Comparison of ENCODE assay signal across 14 cellular contexts in the genomic region with DNA sequence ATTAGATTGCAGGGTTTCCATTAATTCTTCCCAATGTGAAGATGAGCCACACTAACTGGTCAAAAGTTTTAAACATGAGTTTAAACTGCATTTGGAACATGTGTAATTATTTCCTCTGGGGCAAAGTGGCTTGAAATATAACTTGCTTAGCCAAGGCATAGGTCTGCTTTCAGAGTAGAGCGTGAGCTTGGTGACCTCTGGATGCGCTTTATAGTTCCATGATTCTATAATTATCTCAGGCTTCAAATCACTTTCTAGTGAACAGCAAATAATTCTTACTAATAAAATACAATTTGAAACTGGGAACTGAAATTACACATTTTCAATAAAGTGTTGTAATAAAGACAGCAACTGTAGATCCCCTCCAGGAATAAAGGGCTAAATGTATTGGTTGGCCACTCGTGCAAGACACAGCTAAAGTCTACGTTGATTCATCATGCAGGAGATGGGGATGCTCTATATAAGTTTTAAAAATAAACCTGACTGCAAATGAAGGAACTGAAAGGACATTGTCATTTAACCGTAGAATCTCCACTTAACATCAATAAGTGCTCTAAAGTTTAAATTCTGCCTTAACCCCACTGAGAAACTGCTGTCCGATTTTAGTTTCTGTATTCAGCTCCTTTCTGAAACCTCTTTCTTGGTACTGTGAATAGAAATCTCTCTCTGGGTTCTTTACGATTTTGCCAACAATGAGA.
DNase-seq lines count a peak whose midpoint lies in the region; ATAC-seq and TF ChIP-seq lines count a peak whose summit lies in the region.
"Had no signal": no experiment of that assay in that cellular context is flagged by ENCODE, and none has a peak within 500 bp of the region (broad histone marks: within the 10 kb centered on the region; RNA-seq: fewer than 3 reads in every experiment).

No MANE protein-coding gene starts in this region.

- no peaks in the 10 kb centered on the region for H3K36me3 ChIP-seq in right lobe of liver
- H3K36me3 ChIP-seq in CD8-positive, alpha-beta memory T cell (ENCODE audit: insufficient read depth, low read length) = no peaks in the 10 kb centered on the region
- H3K36me3 ChIP-seq: MG63, ovary had no signal

- H3K4me1 ChIP-seq in right lobe of liver = no peaks in the 10 kb centered on the region
- no peaks in the 10 kb centered on the region for H3K4me1 ChIP-seq in CD8-positive, alpha-beta memory T cell (ENCODE audit: insufficient read depth, low read length)

- TF ChIP-seq POLR2A in right lobe of liver (IDR thresholded peaks at IDR 0.05) = no peak

- WGBS in right lobe of liver (ENCODE audit: insufficient coverage, low coverage, low lambda C conversion rate, missing lambda C conversion rate) = 58% methylated on average over 7 of the region's 7 CpGs

- H3K9me3 ChIP-seq in right lobe of liver = no peaks in the 10 kb centered on the region
- H3K9me3 ChIP-seq in CD8-positive, alpha-beta memory T cell (ENCODE audit: low read length) = no peaks in the 10 kb centered on the region
- H3K9me3 ChIP-seq: MG63 had no signal

- POLR2A ChIA-PET in CD8-positive, alpha-beta memory T cell (lab: Charles Lee) = no interaction called here

- H3K4me3 Mint-ChIP-seq in CD8-positive, alpha-beta memory T cell = no peak overlapping the region

- no peak overlapping the region for H3K27ac Mint-ChIP-seq in CD8-positive, alpha-beta memory T cell
- H3K27ac Mint-ChIP-seq: activated naive CD4-positive, alpha-beta T cell treated with anti-CD3 and anti-CD28 coated beads, Interleukin-2, amount 50 U/mL, for 72 hours had no signal

- no peak overlapping the region for H3K27ac ChIP-seq in right lobe of liver
- no peak overlapping the region for H3K27ac ChIP-seq in CD8-positive, alpha-beta memory T cell (ENCODE audit: low read depth, low read length)
- H3K27ac ChIP-seq: ovary had no signal

- peak; percentile 51 for DNase-seq in MV-4-11 (lab: John Stamatoyannopoulos, UW)
- no peak for DNase-seq in C1 segment of cervical spinal cord (lab: John Stamatoyannopoulos, UW)
- no peak for DNase-seq in right lobe of liver
- DNase-seq in CD8-positive, alpha-beta memory T cell = no peak
- no peak for DNase-seq in SIG-M5 treated with dmso at 0.1 percent for 504 hours (lab: John Stamatoyannopoulos, UW; ENCODE audit: unreplicated experiment)
- DNase-seq: MG63, midbrain, NCI-H2171, ovary, RPMI8226 had no signal

- no peaks in the 10 kb centered on the region for H3K4me1 Mint-ChIP-seq in CD8-positive, alpha-beta memory T cell

- no peaks in the 10 kb centered on the region for H3K27me3 Mint-ChIP-seq in CD8-positive, alpha-beta memory T cell

- peaks cover 0 to 10% (median 3%) of the 10 kb centered on the region in 5 donors for H3K9me3 Mint-ChIP-seq in CD8-positive, alpha-beta memory T cell
- H3K9me3 Mint-ChIP-seq: activated naive CD4-positive, alpha-beta T cell treated with anti-CD3 and anti-CD28 coated beads, Interleukin-2, amount 50 U/mL, for 72 hours had no signal

- H3K4me3 ChIP-seq in right lobe of liver = no peak overlapping the region
- H3K4me3 ChIP-seq in CD8-positive, alpha-beta memory T cell (ENCODE audit: low read length) = no peak overlapping the region
- H3K4me3 ChIP-seq: MG63, ovary had no signal

- ATAC-seq in GM18502 (IDR thresholded peaks at IDR 0.05; ENCODE audit: poor library complexity, unreplicated experiment) = peak; percentile 82
- peak; percentile 94 for ATAC-seq in GM21390 (IDR thresholded peaks at IDR 0.05; ENCODE audit: unreplicated experiment)
- ATAC-seq in HG02973 (IDR thresholded peaks at IDR 0.05; ENCODE audit: unreplicated experiment) = peak; percentile 76
- no peak for ATAC-seq in right lobe of liver
- ATAC-seq: activated naive CD4-positive, alpha-beta T cell treated with anti-CD3 and anti-CD28 coated beads, Interleukin-2, amount 50 U/mL, for 72 hours had no signal

- no peaks in the 10 kb centered on the region for H3K36me3 Mint-ChIP-seq in CD8-positive, alpha-beta memory T cell
- H3K36me3 Mint-ChIP-seq: activated naive CD4-positive, alpha-beta T cell treated with anti-CD3 and anti-CD28 coated beads, Interleukin-2, amount 50 U/mL, for 72 hours had no signal

- TF ChIP-seq CTCF in right lobe of liver (IDR thresholded peaks at IDR 0.05) = no peak

- H3K27me3 ChIP-seq in right lobe of liver = no peaks in the 10 kb centered on the region
- no peaks in the 10 kb centered on the region for H3K27me3 ChIP-seq in CD8-positive, alpha-beta memory T cell (ENCODE audit: insufficient read depth, low read length, poor library complexity, severe bottlenecking)
- H3K27me3 ChIP-seq: MG63, ovary had no signal

- CTCF ChIA-PET in CD8-positive, alpha-beta memory T cell (lab: Charles Lee) = no interaction called here

- intact Hi-C loops in right lobe of liver (cut with DNase I) = no loop called here

Comparison
In these comparisons a context has a peak if more than half of its experiments do, and no peak if none do; other contexts are left out.
1. ATAC-seq: peak in GM18502 (single experiment), GM21390 (single experiment) and HG02973 (single experiment); none in right lobe of liver (0 of 4).